ENCODE assay signal across 11 cellular contexts in genomic region chr15:88637436-88637835, GRCh38. TPM values are rescaled to one million over a fixed set of nuclear protein-coding genes. Genes with fewer than 3 reads are reported as not detected.
DNase-seq lines count a peak whose midpoint lies in the region; ATAC-seq and TF ChIP-seq lines count a peak whose summit lies in the region.
"Had no signal": no experiment of that assay in that cellular context is flagged by ENCODE, and none has a peak within 500 bp of the region (broad histone marks: within the 10 kb centered on the region; RNA-seq: fewer than 3 reads in every experiment).

No MANE protein-coding gene starts in this region.

- peaks cover 43% of the 10 kb centered on the region for H3K36me3 Mint-ChIP-seq in activated T-cell treated with anti-CD3 and anti-CD28 coated beads, Interleukin-2, amount 50 U/mL, for 4 hours (ENCODE audit: insufficient read depth)
- H3K36me3 Mint-ChIP-seq in activated naive CD8-positive, alpha-beta T cell treated with anti-CD3 and anti-CD28 coated beads for 36 hours = peaks cover 57% of the 10 kb centered on the region

- intact Hi-C loops in right lobe of liver (cut with DNase I) = no loop called here

- H3K9me3 ChIP-seq in right lobe of liver (no peaks in the 10 kb centered on the region), thymus (ENCODE audit: control insufficient read depth) (peaks cover 1% of the 10 kb centered on the region)

- H3K27ac ChIP-seq in right lobe of liver (peak overlapping the region; percentile 92 to 94 (median 93)), thymus (ENCODE audit: low read depth) (peak overlapping the region; percentile 100)

- ATAC-seq in activated T-cell treated with anti-CD3 and anti-CD28 coated beads, Interleukin-2, amount 50 U/mL, for 4 hours = no peak
- ATAC-seq in right lobe of liver (no peak), GM18517 (IDR thresholded peaks at IDR 0.05; ENCODE audit: unreplicated experiment) (no peak)

- H3K4me3 Mint-ChIP-seq in activated T-cell treated with anti-CD3 and anti-CD28 coated beads, Interleukin-2, amount 50 U/mL, for 4 hours = peak overlapping the region; percentile 84
- peak overlapping the region; percentile 88 for H3K4me3 Mint-ChIP-seq in activated naive CD8-positive, alpha-beta T cell treated with anti-CD3 and anti-CD28 coated beads for 36 hours

- H3K36me3 ChIP-seq in right lobe of liver (no peaks in the 10 kb centered on the region), thymus (ENCODE audit: control insufficient read depth, insufficient read depth) (peaks cover 19% of the 10 kb centered on the region)

- DNase-seq in activated T-cell treated with anti-CD3 and anti-CD28 coated beads, Interleukin-2, amount 50 U/mL, for 4 hours = no peak
- DNase-seq in activated T-cell treated with anti-CD3 and anti-CD28 coated beads, Interleukin-2, amount 50 U/mL, for 48 hours = no peak
- no peak for DNase-seq in activated naive CD8-positive, alpha-beta T cell treated with anti-CD3 and anti-CD28 coated beads for 36 hours
- DNase-seq in right lobe of liver (no peak), medulla oblongata (ENCODE audit: extremely low spot score) (no peak), NCI-H2081 (lab: John Stamatoyannopoulos, UW) (no peak)
- DNase-seq: erythroblast, NCI-H1092, SIG-M5 had no signal

- H3K27me3 ChIP-seq in right lobe of liver (no peaks in the 10 kb centered on the region), thymus (ENCODE audit: control insufficient read depth, insufficient read depth) (no peaks in the 10 kb centered on the region)

- H3K27me3 Mint-ChIP-seq in activated T-cell treated with anti-CD3 and anti-CD28 coated beads, Interleukin-2, amount 50 U/mL, for 4 hours (ENCODE audit: low read depth) = no peaks in the 10 kb centered on the region
- peaks cover 3% of the 10 kb centered on the region for H3K27me3 Mint-ChIP-seq in activated naive CD8-positive, alpha-beta T cell treated with anti-CD3 and anti-CD28 coated beads for 36 hours

- H3K4me1 Mint-ChIP-seq in activated T-cell treated with anti-CD3 and anti-CD28 coated beads, Interleukin-2, amount 50 U/mL, for 4 hours (ENCODE audit: low read depth) = peaks cover 84% of the 10 kb centered on the region
- H3K4me1 Mint-ChIP-seq in activated naive CD8-positive, alpha-beta T cell treated with anti-CD3 and anti-CD28 coated beads for 36 hours = peaks cover 81% of the 10 kb centered on the region

- TF ChIP-seq CTCF in right lobe of liver (IDR thresholded peaks at IDR 0.05) = no peak

- peaks cover 0 to 24% (median 9%) of the 10 kb centered on the region in 4 donors for H3K4me1 ChIP-seq in right lobe of liver
- H3K4me1 ChIP-seq in thymus (ENCODE audit: control insufficient read depth, insufficient read depth, low read length) = peaks cover 48% of the 10 kb centered on the region

- peak overlapping the region; percentile 96 for H3K27ac Mint-ChIP-seq in activated naive CD8-positive, alpha-beta T cell treated with anti-CD3 and anti-CD28 coated beads for 36 hours

- H3K9me3 Mint-ChIP-seq in activated T-cell treated with anti-CD3 and anti-CD28 coated beads, Interleukin-2, amount 50 U/mL, for 4 hours = no peaks in the 10 kb centered on the region
- no peaks in the 10 kb centered on the region for H3K9me3 Mint-ChIP-seq in activated naive CD8-positive, alpha-beta T cell treated with anti-CD3 and anti-CD28 coated beads for 36 hours

- TF ChIP-seq POLR2A in right lobe of liver (IDR thresholded peaks at IDR 0.05) = no peak

- H3K4me3 ChIP-seq in right lobe of liver (no peak overlapping the region), thymus (ENCODE audit: low read length) (peak overlapping the region; percentile 58)

- WGBS in right lobe of liver (ENCODE audit: insufficient coverage, low coverage, low lambda C conversion rate, missing lambda C conversion rate) = 69% methylated on average over 6 of the region's 7 CpGs
- WGBS in thymus = 91% methylated on average over 7 of the region's 7 CpGs

RNA-seq across cellular contexts. Expression of gene ISG20, which starts 1.4 kb away (rescaled TPM):
- 10 to 100 TPM; 26.8 to 37.8 (median 27.7) TPM for total RNA-seq in activated T-cell treated with anti-CD3 and anti-CD28 coated beads, Interleukin-2, amount 50 U/mL, for 4 hours
- 100 to 1,000 TPM; 108 to 110 TPM for total RNA-seq in activated naive CD8-positive, alpha-beta T cell treated with anti-CD3 and anti-CD28 coated beads for 36 hours
- 10 to 100 TPM in 3 of 6 experiments, 1 to 10 TPM in 3; 6.3 to 19.4 (median 11.9) TPM for total RNA-seq in right lobe of liver
- polyA plus RNA-seq in thymus = 272 TPM

RNA-seq across cellular contexts. Expression of gene AEN, which starts 16.3 kb away (rescaled TPM):
- total RNA-seq in activated T-cell treated with anti-CD3 and anti-CD28 coated beads, Interleukin-2, amount 50 U/mL, for 4 hours = 100 to 1,000 TPM; 103 to 141 (median 140) TPM
- 10 to 100 TPM; 76.1 to 81.8 TPM for total RNA-seq in activated naive CD8-positive, alpha-beta T cell treated with anti-CD3 and anti-CD28 coated beads for 36 hours
- 10 to 100 TPM in 2 of 6 experiments, 1 to 10 TPM in 4; 4.5 to 18.7 (median 7.3) TPM for total RNA-seq in right lobe of liver
- 14.1 TPM for polyA plus RNA-seq in thymus
